26 cellular contexts compared by ENCODE assay signal in the genomic region with DNA sequence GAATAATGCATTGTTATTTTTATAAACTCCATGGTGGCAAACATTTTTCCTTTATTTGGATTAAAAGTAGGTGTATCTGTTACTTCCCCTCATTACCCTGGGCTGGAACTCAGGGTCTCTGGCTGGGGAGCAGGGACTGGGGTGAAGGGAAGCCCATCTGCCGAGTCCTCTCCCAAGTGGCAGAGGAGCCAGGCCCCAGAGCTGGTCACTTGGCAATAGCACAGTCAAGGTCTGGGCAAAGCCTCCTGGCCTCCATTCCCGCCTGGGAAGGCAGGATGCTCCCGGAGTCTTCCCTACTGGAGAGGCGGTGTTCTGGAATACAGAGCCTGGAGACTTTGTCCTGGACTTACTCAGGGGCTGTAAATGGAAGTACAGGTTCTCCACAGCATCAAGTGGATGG.
"Had no signal": no experiment of that assay in that cellular context is flagged by ENCODE, and none has a peak within 500 bp of the region (broad histone marks: within the 10 kb centered on the region; RNA-seq: fewer than 3 reads in every experiment).

No MANE protein-coding gene starts in this region.

- H3K4me1 Mint-ChIP-seq: central memory CD8-positive, alpha-beta T cell had no signal

- H3K27me3 Mint-ChIP-seq: stimulated activated naive CD8-positive, alpha-beta T cell treated with anti-CD3 and anti-CD28 coated beads, Interleukin-15, Interleukin-2, amounts not matched to agents 100 ng/mL and 50 ng/mL, for 24 hours had no signal

- H3K4me3 Mint-ChIP-seq: central memory CD8-positive, alpha-beta T cell; naive thymus-derived CD8-positive, alpha-beta T cell; stimulated activated naive B cell treated with anti-CD40 and anti-IgM and Interleukin-4, amounts not matched to agents 10 μg/mL and 1 μg/mL and 100 μg/mL, for 72 hours; stimulated activated naive CD8-positive, alpha-beta T cell treated with anti-CD3 and anti-CD28 coated beads, Interleukin-15, Interleukin-2, amounts not matched to agents 100 ng/mL and 50 ng/mL, for 24 hours had no signal

- ATAC-seq: esophagus mucosa; gastrocnemius medialis; left lung; lower lobe of right lung; naive thymus-derived CD8-positive, alpha-beta T cell; stimulated activated naive B cell treated with anti-CD40 and anti-IgM and Interleukin-4, amounts not matched to agents 10 μg/mL and 1 μg/mL and 100 μg/mL, for 72 hours; upper lobe of right lung had no signal

- H3K9me3 ChIP-seq: gastrocnemius medialis, left lung, lower lobe of right lung, ovary, right atrium auricular region, sigmoid colon, suprapubic skin, transverse colon, upper lobe of right lung, uterus had no signal

- H3K36me3 Mint-ChIP-seq: naive thymus-derived CD8-positive, alpha-beta T cell; stimulated activated naive B cell treated with anti-CD40 and anti-IgM and Interleukin-4, amounts not matched to agents 10 μg/mL and 1 μg/mL and 100 μg/mL, for 72 hours had no signal

- H3K27ac ChIP-seq: epithelial cell of prostate, left lung, lower lobe of right lung, right atrium auricular region, suprapubic skin, transverse colon, upper lobe of right lung, uterus had no signal

- H3K9me3 Mint-ChIP-seq: central memory CD8-positive, alpha-beta T cell; naive thymus-derived CD8-positive, alpha-beta T cell; stimulated activated naive B cell treated with anti-CD40 and anti-IgM and Interleukin-4, amounts not matched to agents 10 μg/mL and 1 μg/mL and 100 μg/mL, for 72 hours; stimulated activated naive CD8-positive, alpha-beta T cell treated with anti-CD3 and anti-CD28 coated beads, Interleukin-15, Interleukin-2, amounts not matched to agents 100 ng/mL and 50 ng/mL, for 24 hours had no signal

- FAIRE-seq: colon, kidney had no signal

- H3K27me3 ChIP-seq: dorsolateral prefrontal cortex, gastrocnemius medialis, left lung, ovary, right atrium auricular region, sigmoid colon, suprapubic skin, transverse colon, upper lobe of right lung, uterus had no signal

- H3K36me3 ChIP-seq: gastrocnemius medialis, left lung, lower lobe of right lung, ovary, right atrium auricular region, sigmoid colon, suprapubic skin, transverse colon, upper lobe of right lung, uterus had no signal

- H3K4me3 ChIP-seq: dorsolateral prefrontal cortex, gastrocnemius medialis, left lung, lower lobe of right lung, ovary, right atrium auricular region, sigmoid colon, suprapubic skin, transverse colon, upper lobe of right lung, uterus had no signal

- DNase-seq: dorsolateral prefrontal cortex; effector CD4-positive, alpha-beta T cell; foreskin fibroblast; gastrocnemius medialis; head of caudate nucleus; kidney; left lung; lower lobe of right lung; naive thymus-derived CD8-positive, alpha-beta T cell; occipital lobe; ovary; sigmoid colon; stimulated activated CD4-positive, alpha-beta T cell treated with anti-CD3 and anti-CD28 coated beads, Interleukin-15, amount 100 ng/mL, for 24 hours; stimulated activated CD4-positive, alpha-beta T cell treated with anti-CD3 and anti-CD28 coated beads, Interleukin-2, amount 100 ng/mL, for 48 hours; stimulated activated naive B cell treated with anti-CD40 and anti-IgM and Interleukin-4, amounts not matched to agents 10 μg/mL and 1 μg/mL and 100 μg/mL, for 72 hours; transverse colon; upper lobe of right lung had no signal

- H3K27ac Mint-ChIP-seq: progenitor cell of endocrine pancreas; stimulated activated naive B cell treated with anti-CD40 and anti-IgM and Interleukin-4, amounts not matched to agents 10 μg/mL and 1 μg/mL and 100 μg/mL, for 72 hours; stimulated activated naive CD8-positive, alpha-beta T cell treated with anti-CD3 and anti-CD28 coated beads, Interleukin-15, Interleukin-2, amounts not matched to agents 100 ng/mL and 50 ng/mL, for 24 hours had no signal
